8 cellular contexts compared by ENCODE assay signal in genomic region chr5:138339464-138339863, GRCh38. TPM values are rescaled to one million over a fixed set of nuclear protein-coding genes. Genes with fewer than 3 reads are reported as not detected.
DNase-seq lines count a peak whose midpoint lies in the region; ATAC-seq and TF ChIP-seq lines count a peak whose summit lies in the region.

No MANE protein-coding gene starts in this region.

- H3K4me1 ChIP-seq in iPS-15b (ENCODE audit: control insufficient read depth, insufficient read depth, low read length) = peaks cover 17% of the 10 kb centered on the region

- no peak for TF ChIP-seq CTCF in activated CD8-positive, alpha-beta T cell treated with anti-CD3 and anti-CD28 coated beads for 36 hours (IDR thresholded peaks at IDR 0.05)

- peak overlapping the region; percentile 93 for H3K27ac Mint-ChIP-seq in T-helper 2 cell treated with Interferon-gamma antibody and Interleukin-4, amounts not matched to agents 5 μg/mL and 100 μg/mL, for 36 hours
- H3K27ac Mint-ChIP-seq in activated CD8-positive, alpha-beta T cell treated with anti-CD3 and anti-CD28 coated beads for 36 hours = peak overlapping the region; percentile 87

- peak overlapping the region; percentile 85 for H3K4me3 Mint-ChIP-seq in T-helper 2 cell treated with Interferon-gamma antibody and Interleukin-4, amounts not matched to agents 5 μg/mL and 100 μg/mL, for 36 hours
- peak overlapping the region; percentile 91 for H3K4me3 Mint-ChIP-seq in activated CD8-positive, alpha-beta T cell treated with anti-CD3 and anti-CD28 coated beads for 36 hours

- no peak for ATAC-seq in activated CD8-positive, alpha-beta T cell treated with anti-CD3 and anti-CD28 coated beads for 36 hours
- ATAC-seq in GM21528 (IDR thresholded peaks at IDR 0.05; ENCODE audit: low FRiP score, unreplicated experiment) = no peak

- CTCF ChIA-PET in activated CD8-positive, alpha-beta T cell treated with anti-CD3 and anti-CD28 coated beads for 36 hours (lab: Charles Lee) = interaction anchor here (0.6 to 15.5 kb wide), 5 partner anchors 13 to 124 kb away, joined by 3 to 322 read pairs (median 3); partner anchors contain the start of gene KDM3B

- H3K36me3 ChIP-seq in iPS-15b (ENCODE audit: control insufficient read depth, insufficient read depth, low read length) = peaks cover 17% of the 10 kb centered on the region

- H3K4me3 ChIP-seq in iPS-15b (ENCODE audit: low read depth, low read length) = peak overlapping the region; percentile 93

- H3K9ac ChIP-seq in iPS-15b (ENCODE audit: low read depth, low read length) = peak overlapping the region; percentile 76

- H3K9me3 Mint-ChIP-seq in T-helper 2 cell treated with Interferon-gamma antibody and Interleukin-4, amounts not matched to agents 5 μg/mL and 100 μg/mL, for 36 hours = no peaks in the 10 kb centered on the region
- no peaks in the 10 kb centered on the region for H3K9me3 Mint-ChIP-seq in activated CD8-positive, alpha-beta T cell treated with anti-CD3 and anti-CD28 coated beads for 36 hours

- POLR2A ChIA-PET in activated CD8-positive, alpha-beta T cell treated with anti-CD3 and anti-CD28 coated beads for 36 hours (lab: Charles Lee) = interaction anchor here (1.0 to 6.1 kb wide), 5 partner anchors 8 to 154 kb away, joined by 3 to 156 read pairs (median 4); partner anchors contain the start of genes CDC25C, EGR1 and KDM3B

- peak overlapping the region; percentile 99 for H3K27ac ChIP-seq in temporal lobe (ENCODE audit: low read depth, low read length)

- no peaks in the 10 kb centered on the region for H3K9me3 ChIP-seq in iPS-15b (ENCODE audit: control insufficient read depth, insufficient read depth, low read length)

- peaks cover 18% of the 10 kb centered on the region for H3K36me3 Mint-ChIP-seq in T-helper 2 cell treated with Interferon-gamma antibody and Interleukin-4, amounts not matched to agents 5 μg/mL and 100 μg/mL, for 36 hours (ENCODE audit: low read depth)
- H3K36me3 Mint-ChIP-seq in activated CD8-positive, alpha-beta T cell treated with anti-CD3 and anti-CD28 coated beads for 36 hours (ENCODE audit: low read depth) = peaks cover 23% of the 10 kb centered on the region

- intact Hi-C loops in activated CD8-positive, alpha-beta T cell treated with anti-CD3 and anti-CD28 coated beads for 36 hours (cut with micrococcal nuclease) = loop anchor here (10.0 kb wide), 1 partner anchor 125 kb away; the partner anchor contains the start of gene CDC23

- no peak for DNase-seq in T-helper 2 cell treated with Interferon-gamma antibody and Interleukin-4, amounts not matched to agents 5 μg/mL and 100 μg/mL, for 36 hours (ENCODE audit: low spot score)
- DNase-seq in T-helper 2 cell (no peak), NCI-H510A (lab: John Stamatoyannopoulos, UW) (no peak), NCI-H1436 (lab: John Stamatoyannopoulos, UW) (no peak)
- no peak for DNase-seq in activated CD8-positive, alpha-beta T cell treated with anti-CD3 and anti-CD28 coated beads for 36 hours

- H3K4me1 Mint-ChIP-seq in T-helper 2 cell treated with Interferon-gamma antibody and Interleukin-4, amounts not matched to agents 5 μg/mL and 100 μg/mL, for 36 hours (ENCODE audit: low read depth) = peaks cover 31% of the 10 kb centered on the region
- H3K4me1 Mint-ChIP-seq in activated CD8-positive, alpha-beta T cell treated with anti-CD3 and anti-CD28 coated beads for 36 hours (ENCODE audit: low read depth) = peaks cover 28% of the 10 kb centered on the region

- no peaks in the 10 kb centered on the region for H3K27me3 ChIP-seq in iPS-15b (ENCODE audit: control insufficient read depth, insufficient read depth, low read length)

- H3K27me3 Mint-ChIP-seq in T-helper 2 cell treated with Interferon-gamma antibody and Interleukin-4, amounts not matched to agents 5 μg/mL and 100 μg/mL, for 36 hours (ENCODE audit: low read depth) = no peaks in the 10 kb centered on the region
- H3K27me3 Mint-ChIP-seq in activated CD8-positive, alpha-beta T cell treated with anti-CD3 and anti-CD28 coated beads for 36 hours = no peaks in the 10 kb centered on the region

RNA-seq across cellular contexts. Expression of gene FAM53C, which starts 1.4 kb away (rescaled TPM):
- 10 to 100 TPM; 25.8 to 29.1 TPM for total RNA-seq in activated CD8-positive, alpha-beta T cell treated with anti-CD3 and anti-CD28 coated beads for 36 hours
- 16.0 TPM for total RNA-seq in temporal lobe

RNA-seq across cellular contexts. Expression of gene CDC25C, which starts 7.9 kb away (rescaled TPM):
- total RNA-seq in activated CD8-positive, alpha-beta T cell treated with anti-CD3 and anti-CD28 coated beads for 36 hours = 10 to 100 TPM; 12.2 to 14.6 TPM
- total RNA-seq in temporal lobe = 0.98 TPM

RNA-seq across cellular contexts. Expression of gene KDM3B, which starts 13.0 kb away (rescaled TPM):
- 10 to 100 TPM; 41.6 to 41.9 TPM for total RNA-seq in activated CD8-positive, alpha-beta T cell treated with anti-CD3 and anti-CD28 coated beads for 36 hours
- 70.6 TPM for total RNA-seq in temporal lobe
